In the genomic region with DNA sequence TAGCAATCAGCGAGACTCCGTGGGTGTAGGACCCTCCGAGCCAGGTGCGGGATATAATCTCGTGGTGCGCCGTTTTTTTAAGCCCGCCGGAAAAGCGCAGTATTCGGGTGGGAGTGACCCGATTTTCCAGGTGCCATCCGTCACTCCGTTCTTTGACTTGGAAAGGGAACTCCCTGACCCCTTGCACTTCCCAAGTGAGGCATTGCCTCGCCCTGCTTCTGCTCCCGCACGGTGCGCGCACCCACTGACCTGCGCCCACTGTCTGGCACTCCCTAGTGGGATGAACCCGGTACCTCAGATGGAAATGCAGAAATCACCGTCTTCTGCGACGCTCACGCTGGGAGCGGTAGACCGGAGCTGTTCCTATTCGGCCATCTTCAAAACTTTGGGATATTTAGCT, we compare ENCODE assay signal across 1 cellular context. TPM values are rescaled to one million over a fixed set of nuclear protein-coding genes. Genes with fewer than 3 reads are reported as not detected.
"Had no signal": no experiment of that assay in that cellular context is flagged by ENCODE, and none has a peak within 500 bp of the region (broad histone marks: within the 10 kb centered on the region; RNA-seq: fewer than 3 reads in every experiment).

No MANE protein-coding gene starts in this region.

RNA-seq across cellular contexts. Expression of gene ZNF404, which starts 16.8 kb away (rescaled TPM):
- total RNA-seq: HT-29 had no signal
